Comparison of ENCODE assay signal across 21 cellular contexts in genomic region chrX:39618178-39618577, GRCh38.
A peak's percentile ranks its signal among the peaks of the same experiment; 100 is the strongest.
DNase-seq lines count a peak whose midpoint lies in the region; ATAC-seq, FAIRE-seq and TF ChIP-seq lines count a peak whose summit lies in the region.
"Had no signal": no experiment of that assay in that cellular context is flagged by ENCODE, and none has a peak within 500 bp of the region (broad histone marks: within the 10 kb centered on the region; RNA-seq: fewer than 3 reads in every experiment).

No MANE protein-coding gene starts in this region.

- CTCF ChIA-PET in K562 (lab: Yijun Ruan, JAX; ENCODE audit: low intra/inter-chr PET ratio) = no interaction called here

- peak overlapping the region; percentile 72 for H3K27ac Mint-ChIP-seq in stimulated activated naive CD8-positive, alpha-beta T cell treated with anti-CD3 and anti-CD28 coated beads, Interleukin-15, Interleukin-2, amounts not matched to agents 100 ng/mL and 50 ng/mL, for 24 hours
- H3K27ac Mint-ChIP-seq: CD14-positive monocyte; CD4-positive, alpha-beta memory T cell; CD4-positive, CD25-positive, alpha-beta regulatory T cell had no signal

- no peaks in the 10 kb centered on the region for H3K79me2 ChIP-seq in K562 (ENCODE audit: control insufficient read depth, insufficient read depth, low read length)

- 38% methylated on average over 1 of the region's 1 CpG for WGBS in K562 (ENCODE audit: insufficient coverage, low coverage, missing lambda C conversion rate)

- no peaks in the 10 kb centered on the region for H3K36me3 Mint-ChIP-seq in stimulated activated naive CD8-positive, alpha-beta T cell treated with anti-CD3 and anti-CD28 coated beads, Interleukin-15, Interleukin-2, amounts not matched to agents 100 ng/mL and 50 ng/mL, for 24 hours (ENCODE audit: low read depth)
- H3K36me3 Mint-ChIP-seq: CD14-positive monocyte; CD4-positive, alpha-beta memory T cell; CD8-positive, alpha-beta memory T cell had no signal

- no peaks in the 10 kb centered on the region for H3K27me3 ChIP-seq in K562 (ENCODE audit: control insufficient read depth in 2 of 2, insufficient read depth in 2 of 2, low read length in 2 of 2)
- H3K27me3 ChIP-seq: BE2C, BLaER1 had no signal

- in situ Hi-C loops in K562 (cut with MboI) = no loop called here

- H3K36me3 ChIP-seq in K562 (ENCODE audit: control insufficient read depth, insufficient read depth, low read length) = no peaks in the 10 kb centered on the region
- H3K36me3 ChIP-seq: BE2C, BLaER1 had no signal

- H3K4me2 ChIP-seq in K562 (ENCODE audit: insufficient read depth, low read length) = no peak overlapping the region
- H3K4me2 ChIP-seq: BLaER1 had no signal

- H3K4me1 ChIP-seq in K562 (replicated peaks in 1 of 2; ENCODE audit: control insufficient read depth in 2 of 2, insufficient read depth in 2 of 2, low read length in 2 of 2) = peaks cover 6 to 19% of the 10 kb centered on the region in 2 experiments
- H3K4me1 ChIP-seq: BE2C had no signal

- no peak overlapping the region for H3K4me3 Mint-ChIP-seq in stimulated activated naive CD8-positive, alpha-beta T cell treated with anti-CD3 and anti-CD28 coated beads, Interleukin-15, Interleukin-2, amounts not matched to agents 100 ng/mL and 50 ng/mL, for 24 hours
- H3K4me3 Mint-ChIP-seq: CD14-positive monocyte; CD4-positive, alpha-beta memory T cell; CD4-positive, CD25-positive, alpha-beta regulatory T cell; CD8-positive, alpha-beta memory T cell had no signal

- no peak overlapping the region for H3K4me3 ChIP-seq in K562
- H3K4me3 ChIP-seq: BLaER1 had no signal

- no peak for TF ChIP-seq RAD21 in K562 (CRISPR knock-in tag; conservative IDR thresholded peaks at IDR 0.05 in 1 of 2, IDR thresholded peaks at IDR 0.05 in 1 of 2)

- no TSS peak for BruUV-seq in K562 (replicated peaks; lab: Mats Ljungman, UMichigan)

- no peaks in the 10 kb centered on the region for H3K9me3 ChIP-seq in K562 (replicated peaks; ENCODE audit: control insufficient read depth, insufficient read depth, low read depth, low read length)
- H3K9me3 ChIP-seq: BE2C had no signal

- TF ChIP-seq EP300 in K562 (IDR thresholded peaks at IDR 0.05; ENCODE audit: low read length) = no peak

- no peak overlapping the region for H3K9ac ChIP-seq in K562 (ENCODE audit: insufficient read depth in 1 of 2, low read depth in 2 of 2, low read length in 2 of 2)
- H3K9ac ChIP-seq: BLaER1 had no signal

- H4K20me1 ChIP-seq in K562 (replicated peaks; ENCODE audit: control insufficient read depth, insufficient read depth, low read length) = no peaks in the 10 kb centered on the region
- H4K20me1 ChIP-seq: BLaER1 had no signal

- peaks cover 16% of the 10 kb centered on the region for H3K9me3 Mint-ChIP-seq in stimulated activated naive CD8-positive, alpha-beta T cell treated with anti-CD3 and anti-CD28 coated beads, Interleukin-15, Interleukin-2, amounts not matched to agents 100 ng/mL and 50 ng/mL, for 24 hours

- POLR2A ChIA-PET in K562 (lab: Yijun Ruan, JAX) = interaction anchor here (0.7 kb wide), 1 partner anchor 804 kb away, joined by 3 read pairs; no protein-coding TSS in a partner anchor

- H2AFZ ChIP-seq in K562 (ENCODE audit: low read depth, low read length) = no peak overlapping the region

- peaks cover 33% of the 10 kb centered on the region for H3K4me1 Mint-ChIP-seq in stimulated activated naive CD8-positive, alpha-beta T cell treated with anti-CD3 and anti-CD28 coated beads, Interleukin-15, Interleukin-2, amounts not matched to agents 100 ng/mL and 50 ng/mL, for 24 hours (ENCODE audit: low read depth)

- TF ChIP-seq CTCF in D721Med (IDR thresholded peaks at IDR 0.05; ENCODE audit: insufficient read depth, missing control alignments) (no peak), K562 (IDR thresholded peaks at IDR 0.05 in 2 of 3, conservative IDR thresholded peaks at IDR 0.05 in 1 of 3; ENCODE audit: insufficient read depth in 2 of 3, low read depth in 1 of 3, low read length in 3 of 3) (no peak)

- DNase-seq in stimulated activated naive CD8-positive, alpha-beta T cell treated with anti-CD3 and anti-CD28 coated beads, Interleukin-15, Interleukin-2, amounts not matched to agents 100 U/mL and 50 U/mL, for 24 hours = no peak
- DNase-seq in D721Med (ENCODE audit: insufficient read length, low spot score) (no peak), K562 (ENCODE audit: extremely low read depth in 1 of 4, low spot score in 3 of 4) (no peak)
- no peak for DNase-seq in stimulated activated CD4-positive, alpha-beta T cell treated with anti-CD3 and anti-CD28 coated beads, Interleukin-15, amount 100 ng/mL, for 24 hours
- DNase-seq: 8988T; BE2C; C1 segment of cervical spinal cord; CD4-positive, alpha-beta memory T cell; CD4-positive, CD25-positive, alpha-beta regulatory T cell; CD8-positive, alpha-beta memory T cell; COR-L47; DMS79 treated with DMSO at 0.1 percent for 48 hours; GF-D8 had no signal

- no peak for ATAC-seq in stimulated activated naive CD8-positive, alpha-beta T cell treated with anti-CD3 and anti-CD28 coated beads, Interleukin-15, Interleukin-2, amounts not matched to agents 100 U/mL and 50 U/mL, for 24 hours
- no peak for ATAC-seq in K562
- ATAC-seq in HG03378 (IDR thresholded peaks at IDR 0.05; ENCODE audit: unreplicated experiment) = no peak

- FAIRE-seq in D721Med (lab: Jason Lieb, UNC) = peak; percentile 58
- FAIRE-seq in K562 (lab: Jason Lieb, UNC) = no peak
- FAIRE-seq: A204.1, G401.6, GM12891, GM19239 had no signal

- peaks cover 3% of the 10 kb centered on the region for H3K27me3 Mint-ChIP-seq in stimulated activated naive CD8-positive, alpha-beta T cell treated with anti-CD3 and anti-CD28 coated beads, Interleukin-15, Interleukin-2, amounts not matched to agents 100 ng/mL and 50 ng/mL, for 24 hours
- H3K27me3 Mint-ChIP-seq: CD4-positive, CD25-positive, alpha-beta regulatory T cell had no signal

- H3K9me1 ChIP-seq in K562 (ENCODE audit: control insufficient read depth, insufficient read depth, low read length) = no peaks in the 10 kb centered on the region

- H3K27ac ChIP-seq in K562 (ENCODE audit: extremely low read depth, low read depth, low read length) = no peak overlapping the region
- H3K27ac ChIP-seq: BLaER1 had no signal

- intact Hi-C loops in K562 (cut with micrococcal nuclease) = no loop called here

- TF ChIP-seq POLR2A in K562 (conservative IDR thresholded peaks at IDR 0.05) = no peak

TF ChIP-seq in K562, 482 proteins besides CTCF, POLR2A, EP300 and RAD21:
- TF ChIP-seq STAT5B (CRISPR knock-in tag; IDR thresholded peaks at IDR 0.05) (no peak), FOXA1 (IDR thresholded peaks at IDR 0.05; ENCODE audit: borderline replicate concordance) (no peak), TFE3 (CRISPR knock-in tag; IDR thresholded peaks at IDR 0.05) (peak; percentile 86), RAD51 (IDR thresholded peaks at IDR 0.05; ENCODE audit: borderline replicate concordance, low read depth) (0 out of 2 replicates have a peak, but pooled peaks have one; percentile 19), DACH1 (IDR thresholded peaks at IDR 0.05; ENCODE audit: partially characterized antibody) (peak; percentile 34), PCBP2 (IDR thresholded peaks at IDR 0.05; ENCODE audit: low read depth, low read length, poor library complexity, severe bottlenecking) (no peak), ZNF232 (CRISPR knock-in tag; IDR thresholded peaks at IDR 0.05) (no peak), ZC3H11A (IDR thresholded peaks at IDR 0.05; ENCODE audit: low read depth, low read length) (no peak), ZNF140 (CRISPR knock-in tag; IDR thresholded peaks at IDR 0.05) (no peak), ZNF217 (CRISPR knock-in tag; IDR thresholded peaks at IDR 0.05) (no peak)
